19 cellular contexts compared by ENCODE assay signal in the genomic region with DNA sequence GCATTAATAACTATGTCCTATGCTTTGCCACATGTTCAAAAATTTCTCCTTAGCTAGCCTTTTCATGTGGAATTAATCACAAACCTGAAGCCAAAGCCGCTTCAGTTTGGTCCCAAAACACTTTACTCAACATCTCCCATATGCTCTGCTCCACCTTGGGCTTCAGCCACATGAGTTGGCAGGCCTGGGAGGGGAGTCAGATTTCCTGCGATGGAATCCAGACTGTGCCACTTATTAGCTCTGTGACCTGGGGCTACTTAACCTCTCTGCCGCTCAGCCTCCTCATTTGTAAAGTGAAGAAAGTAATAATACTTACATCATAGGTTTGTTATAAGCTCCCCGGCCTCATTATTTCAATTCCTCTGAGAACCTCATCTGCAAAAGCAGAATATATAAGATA.
DNase-seq lines count a peak whose midpoint lies in the region; ATAC-seq and TF ChIP-seq lines count a peak whose summit lies in the region.
"Had no signal": no experiment of that assay in that cellular context is flagged by ENCODE, and none has a peak within 500 bp of the region (broad histone marks: within the 10 kb centered on the region; RNA-seq: fewer than 3 reads in every experiment).

No MANE protein-coding gene starts in this region.

- H2BK20ac ChIP-seq in H9 (ENCODE audit: low read depth, low read length, poor library complexity, severe bottlenecking): no peak overlapping the region

- H3K27ac ChIP-seq in H9 (ENCODE audit: insufficient read length, low read depth, low read length): no peak overlapping the region
- H3K27ac ChIP-seq: parathyroid adenoma had no signal

- no peaks in the 10 kb centered on the region for H3K9me3 Mint-ChIP-seq in H9
- H3K9me3 Mint-ChIP-seq: activated CD4-positive, alpha-beta memory T cell treated with anti-CD3 and anti-CD28 coated beads, Interleukin-2, amount 10 ng/mL, durations not matched to agents 7 days and 5 days; activated naive CD8-positive, alpha-beta T cell treated with anti-CD3 and anti-CD28 coated beads for 36 hours; endodermal cell had no signal

- H4K20me1 ChIP-seq in H9 (ENCODE audit: control insufficient read depth, insufficient read depth, insufficient read length): no peaks in the 10 kb centered on the region

- H3K79me2 ChIP-seq in H9 (ENCODE audit: insufficient read depth, low read length): no peaks in the 10 kb centered on the region
- H3K79me2 ChIP-seq: parathyroid adenoma had no signal

- H3K36me3 Mint-ChIP-seq in H9 (ENCODE audit: insufficient read depth in 1 of 3, low read depth in 3 of 3): no peaks in the 10 kb centered on the region
- H3K36me3 Mint-ChIP-seq: activated naive CD8-positive, alpha-beta T cell treated with anti-CD3 and anti-CD28 coated beads for 36 hours had no signal

- H3K4me1 Mint-ChIP-seq in H9: peaks cover 20 to 31% of the 10 kb centered on the region in 2 experiments
- H3K4me1 Mint-ChIP-seq: activated CD4-positive, alpha-beta memory T cell treated with anti-CD3 and anti-CD28 coated beads, Interleukin-2, amount 10 ng/mL, durations not matched to agents 7 days and 5 days; activated naive CD8-positive, alpha-beta T cell treated with anti-CD3 and anti-CD28 coated beads for 36 hours had no signal

- H3K9ac ChIP-seq in H9 (ENCODE audit: extremely low read depth, insufficient read length, low read length): no peak overlapping the region
- H3K9ac ChIP-seq: parathyroid adenoma had no signal

- ATAC-seq in GM18502 (IDR thresholded peaks at IDR 0.05; ENCODE audit: poor library complexity, unreplicated experiment): no peak
- ATAC-seq: Panc1 had no signal

- H2BK120ac ChIP-seq in H9 (ENCODE audit: low read depth, low read length, poor library complexity, severe bottlenecking): no peak overlapping the region

- H3K23me2 ChIP-seq in H9 (ENCODE audit: insufficient read length, low read depth, low read length, poor library complexity, severe bottlenecking): no peaks in the 10 kb centered on the region

- no peak overlapping the region for H3K4me2 ChIP-seq in H9 (ENCODE audit: insufficient read depth, insufficient read length, low read length)

- H3K14ac ChIP-seq in H9 (ENCODE audit: insufficient read depth, low read length): no peak overlapping the region

- WGBS in H9 (ENCODE audit: extremely low coverage, insufficient read length, low lambda C conversion rate): no CpG with 5 or more reads among the region's 4 CpGs

- no peak overlapping the region for H3K4ac ChIP-seq in H9 (ENCODE audit: low read depth, low read length)

- H3K23ac ChIP-seq in H9 (ENCODE audit: insufficient read length, low read depth, low read length): no peak overlapping the region

- no peak overlapping the region for H2BK5ac ChIP-seq in H9 (ENCODE audit: insufficient read length, low read length)

- no peaks in the 10 kb centered on the region for H3K9me3 ChIP-seq in H9 (ENCODE audit: control insufficient read depth, low read depth, low read length)

- H3K18ac ChIP-seq in H9 (ENCODE audit: insufficient read length, low read depth, low read length): no peak overlapping the region

- no peak overlapping the region for H4K91ac ChIP-seq in H9 (ENCODE audit: insufficient read length, low read depth, low read length)

- H3K27ac Mint-ChIP-seq in H9: no peak overlapping the region
- H3K27ac Mint-ChIP-seq: activated CD4-positive, alpha-beta memory T cell treated with anti-CD3 and anti-CD28 coated beads, Interleukin-2, amount 10 ng/mL, durations not matched to agents 7 days and 5 days; activated naive CD8-positive, alpha-beta T cell treated with anti-CD3 and anti-CD28 coated beads for 36 hours; endodermal cell had no signal

- no peaks in the 10 kb centered on the region for H3K27me3 ChIP-seq in H9 (ENCODE audit: insufficient read depth, low read length)

- DNase-seq in DMS 273 treated with DMSO at 0.1 percent for 48 hours (lab: John Stamatoyannopoulos, UW): peak; percentile 53
- peak; percentile 49 for DNase-seq in NCI-H446 treated with DMSO at 0.1 percent for 48 hours (lab: John Stamatoyannopoulos, UW)
- DNase-seq in fibroblast of peridontal ligament (ENCODE audit: extremely low read depth): peak; percentile 13
- peak; percentile 29 for DNase-seq in myocyte (ENCODE audit: low read depth)
- no peak for DNase-seq in H9
- no peak for DNase-seq in NCI-H2107 (lab: John Stamatoyannopoulos, UW)
- no peak for DNase-seq in NCI-H1105 (lab: John Stamatoyannopoulos, UW)
- DNase-seq: activated CD4-positive, alpha-beta memory T cell treated with anti-CD3 and anti-CD28 coated beads, Interleukin-2, amount 10 ng/mL, durations not matched to agents 7 days and 5 days; activated naive CD8-positive, alpha-beta T cell treated with anti-CD3 and anti-CD28 coated beads for 36 hours; activated T-cell treated with anti-CD3 and anti-CD28 coated beads, Interleukin-2, amount 50 U/mL, for 48 hours; central memory CD4-positive, alpha-beta T cell; endodermal cell; hippocampal formation; NCI-H1417; NCI-H69; stimulated activated naive CD4-positive, alpha-beta T cell treated with Interleukin-2 at 50 U/mL for 16 hours had no signal

- no peaks in the 10 kb centered on the region for H3K4me1 ChIP-seq in H9 (ENCODE audit: insufficient read depth, low read length)
- H3K4me1 ChIP-seq: parathyroid adenoma had no signal

- no peak overlapping the region for H4K5ac ChIP-seq in H9 (ENCODE audit: insufficient read length, low read depth, low read length)

- no peak overlapping the region for H3T11ph ChIP-seq in H9 (ENCODE audit: low read length)

- H3K56ac ChIP-seq in H9 (ENCODE audit: insufficient read length, low read depth, low read length): no peak overlapping the region

- H3K4me3 Mint-ChIP-seq in H9: no peak overlapping the region
- H3K4me3 Mint-ChIP-seq: activated CD4-positive, alpha-beta memory T cell treated with anti-CD3 and anti-CD28 coated beads, Interleukin-2, amount 10 ng/mL, durations not matched to agents 7 days and 5 days; activated naive CD8-positive, alpha-beta T cell treated with anti-CD3 and anti-CD28 coated beads for 36 hours; endodermal cell had no signal

- H4K8ac ChIP-seq in H9 (replicated peaks; ENCODE audit: insufficient read length, low read depth, low read length): no peak overlapping the region

- no peak overlapping the region for H2BK12ac ChIP-seq in H9 (ENCODE audit: insufficient read length, low read depth, low read length)

- H3K27me3 Mint-ChIP-seq in H9 (ENCODE audit: low read depth): no peaks in the 10 kb centered on the region
- H3K27me3 Mint-ChIP-seq: activated naive CD8-positive, alpha-beta T cell treated with anti-CD3 and anti-CD28 coated beads for 36 hours had no signal

- H2BK15ac ChIP-seq in H9 (ENCODE audit: low read depth, low read length): no peak overlapping the region

- TF ChIP-seq CTCF in H9 (conservative IDR thresholded peaks at IDR 0.05): no peak

- H2AK5ac ChIP-seq in H9 (ENCODE audit: insufficient read length, low read length): no peak overlapping the region

- H2AFZ ChIP-seq in H9 (ENCODE audit: low read length): no peak overlapping the region
- H2AFZ ChIP-seq: parathyroid adenoma had no signal

- no peaks in the 10 kb centered on the region for H3K79me1 ChIP-seq in H9 (ENCODE audit: insufficient read depth, low read depth, low read length, poor library complexity, severe bottlenecking)

Comparison
In these comparisons a context has a peak if more than half of its experiments do, and no peak if none do; other contexts are left out.
1. DNase-seq: peak in DMS 273 treated with DMSO at 0.1 percent for 48 hours (single experiment), NCI-H446 treated with DMSO at 0.1 percent for 48 hours (single experiment), fibroblast of peridontal ligament (single experiment) and myocyte (single experiment); none in H9 (single experiment), NCI-H2107 (single experiment) and NCI-H1105 (single experiment).